In the genomic region with DNA sequence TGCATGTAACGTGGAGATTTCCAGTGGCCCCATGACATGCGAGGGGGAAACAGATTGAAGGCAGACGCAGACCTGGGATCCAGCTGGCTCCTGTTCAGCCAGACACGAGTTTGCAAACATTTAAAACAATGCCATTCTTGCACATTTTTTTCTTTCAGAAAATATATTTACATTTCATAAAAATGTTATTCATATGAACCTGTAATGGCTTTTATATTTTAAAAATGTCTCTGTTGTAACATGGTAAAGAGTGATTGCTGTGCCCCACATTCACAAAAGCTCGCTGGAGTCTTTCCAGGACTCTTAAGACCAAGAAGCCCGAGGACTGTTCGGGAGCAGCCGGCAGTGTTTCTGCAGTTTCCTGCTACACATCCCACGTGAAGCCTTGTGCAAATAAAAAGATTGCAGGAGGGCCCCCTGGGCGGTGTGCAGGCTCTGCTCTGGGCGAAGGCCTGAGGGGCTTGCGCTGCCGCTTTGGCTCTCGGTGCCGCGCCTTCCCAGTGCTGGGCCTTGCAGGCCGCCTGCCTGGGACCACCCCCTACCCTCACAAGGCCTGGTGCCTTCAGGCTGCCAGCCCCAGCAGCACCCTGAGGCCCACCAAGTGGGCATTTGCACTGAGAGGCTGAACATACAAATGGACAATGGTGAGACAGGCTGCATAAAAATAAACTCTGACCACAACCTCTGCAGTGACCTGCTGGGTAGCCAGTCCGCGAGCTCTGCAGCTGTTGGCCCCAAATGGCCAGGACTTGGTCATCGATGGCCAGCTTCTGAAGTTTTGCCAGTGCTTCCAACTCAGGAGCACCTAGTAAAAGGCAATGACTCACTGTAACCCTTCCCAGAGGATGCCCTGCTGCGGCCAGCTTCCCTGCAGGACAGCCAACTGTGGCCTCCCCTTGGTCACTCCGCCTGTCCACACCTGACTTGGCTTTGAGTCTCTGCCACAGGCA, we compare ENCODE assay signal across 11 cellular contexts.
A peak's percentile ranks its signal among the peaks of the same experiment; 100 is the strongest.
DNase-seq lines count a peak whose midpoint lies in the region; ATAC-seq and TF ChIP-seq lines count a peak whose summit lies in the region.
"Had no signal": no experiment of that assay in that cellular context is flagged by ENCODE, and none has a peak within 500 bp of the region (broad histone marks: within the 10 kb centered on the region; RNA-seq: fewer than 3 reads in every experiment).

No MANE protein-coding gene starts in this region.

- H3K4me3 Mint-ChIP-seq in H9, result no peak overlapping the region
- no peak overlapping the region for H3K4me3 Mint-ChIP-seq in effector memory CD8-positive, alpha-beta T cell
- H3K4me3 Mint-ChIP-seq: T-cell had no signal

- intact Hi-C loops in PC-3 (cut with micrococcal nuclease), result no loop called here
- intact Hi-C loops in cardiac septum (cut with DNase I), result loop anchor here (10.0 kb wide), 1 partner anchor 217 kb away; no protein-coding TSS in a partner anchor

- no peak overlapping the region for H3K56ac ChIP-seq in H9 (ENCODE audit: insufficient read length, low read depth, low read length)

- H3K23me2 ChIP-seq in H9 (ENCODE audit: insufficient read length, low read depth, low read length, poor library complexity, severe bottlenecking), result no peaks in the 10 kb centered on the region

- no peaks in the 10 kb centered on the region for H3K36me3 Mint-ChIP-seq in H9 (ENCODE audit: insufficient read depth in 1 of 3, low read depth in 3 of 3)
- no peaks in the 10 kb centered on the region for H3K36me3 Mint-ChIP-seq in effector memory CD8-positive, alpha-beta T cell (ENCODE audit: insufficient read depth)
- H3K36me3 Mint-ChIP-seq: T-cell had no signal

- H3K36me3 ChIP-seq in PC-3 (ENCODE audit: low read depth, low read length), result no peaks in the 10 kb centered on the region
- no peaks in the 10 kb centered on the region for H3K36me3 ChIP-seq in rectal smooth muscle tissue (ENCODE audit: control insufficient read depth, insufficient read depth, low read length)

- no peaks in the 10 kb centered on the region for H3F3A ChIP-seq in PC-3 (ENCODE audit: low read length, unreplicated experiment)

- no CpG with 5 or more reads among the region's 22 CpGs for WGBS in H9 (ENCODE audit: extremely low coverage, insufficient read length, low lambda C conversion rate)

- TF ChIP-seq CTCF in H9 (conservative IDR thresholded peaks at IDR 0.05) (no peak), PC-3 (conservative IDR thresholded peaks at IDR 0.05; ENCODE audit: low read depth, low read length) (no peak)

- H3K4me1 ChIP-seq in H9 (ENCODE audit: insufficient read depth, low read length) (no peaks in the 10 kb centered on the region; the same call in 1 of the 2 replicates), PC-3 (ENCODE audit: insufficient read depth, low read length) (peaks cover 11% of the 10 kb centered on the region; the same call in 1 of the 2 replicates), rectal smooth muscle tissue (ENCODE audit: control insufficient read depth, insufficient read depth, low read length) (peaks cover 18% of the 10 kb centered on the region)

- no peak overlapping the region for H3K4ac ChIP-seq in H9 (ENCODE audit: low read depth, low read length)

- no peaks in the 10 kb centered on the region for H3K9me2 ChIP-seq in PC-3 (replicated peaks; ENCODE audit: low read length)

- H3K23ac ChIP-seq in H9 (ENCODE audit: insufficient read length, low read depth, low read length), result no peak overlapping the region

- H4K5ac ChIP-seq in H9 (ENCODE audit: insufficient read length, low read depth, low read length), result no peak overlapping the region

- H3K4me2 ChIP-seq in H9 (ENCODE audit: insufficient read depth, insufficient read length, low read length), result no peak overlapping the region
- H3K4me2 ChIP-seq in PC-3 (ENCODE audit: low read length), result no peak overlapping the region

- H3K79me2 ChIP-seq in H9 (ENCODE audit: insufficient read depth, low read length) (no peaks in the 10 kb centered on the region), PC-3 (ENCODE audit: low read length) (no peaks in the 10 kb centered on the region)

- no peaks in the 10 kb centered on the region for H3K79me1 ChIP-seq in H9 (ENCODE audit: insufficient read depth, low read depth, low read length, poor library complexity, severe bottlenecking)

- no peak overlapping the region for H2BK12ac ChIP-seq in H9 (ENCODE audit: insufficient read length, low read depth, low read length)

- H2AFZ ChIP-seq in H9 (ENCODE audit: low read length) (no peak overlapping the region), PC-3 (ENCODE audit: low read length) (no peak overlapping the region)

- no TSS peak for BruUV-seq in PC-3 (replicated peaks; lab: Mats Ljungman, UMichigan)

- no peak overlapping the region for H4K8ac ChIP-seq in H9 (replicated peaks; ENCODE audit: insufficient read length, low read depth, low read length)

- H4K91ac ChIP-seq in H9 (ENCODE audit: insufficient read length, low read depth, low read length), result no peak overlapping the region

- H3K9ac ChIP-seq in H9 (ENCODE audit: extremely low read depth, insufficient read length, low read length) (no peak overlapping the region), PC-3 (ENCODE audit: low read length) (no peak overlapping the region), rectal smooth muscle tissue (ENCODE audit: low read length) (no peak overlapping the region)

- H3K9me3 Mint-ChIP-seq in H9, result no peaks in the 10 kb centered on the region; a peak in 1 of 5 replicates
- no peaks in the 10 kb centered on the region for H3K9me3 Mint-ChIP-seq in effector memory CD8-positive, alpha-beta T cell

- POLR2A ChIA-PET in PC-3 (lab: Charles Lee; ENCODE audit: unreplicated experiment), result no interaction called here

- CTCF ChIA-PET in PC-3 (lab: Charles Lee), result no interaction called here

- H2BK120ac ChIP-seq in H9 (ENCODE audit: low read depth, low read length, poor library complexity, severe bottlenecking), result no peak overlapping the region

- peak overlapping the region in 2 of 3 experiments; percentile 34 to 78; a peak in 2 of 7 replicates for H3K27ac Mint-ChIP-seq in H9
- H3K27ac Mint-ChIP-seq in effector memory CD8-positive, alpha-beta T cell, result no peak overlapping the region
- H3K27ac Mint-ChIP-seq: T-cell had no signal

- H3K27me3 Mint-ChIP-seq in H9 (ENCODE audit: low read depth), result no peaks in the 10 kb centered on the region; the same call in 1 of the 2 replicates
- H3K27me3 Mint-ChIP-seq in effector memory CD8-positive, alpha-beta T cell, result peaks cover 39 to 82% of the 10 kb centered on the region in 2 donors

- no peak overlapping the region for H2BK15ac ChIP-seq in H9 (ENCODE audit: low read depth, low read length)

- H3K18ac ChIP-seq in H9 (ENCODE audit: insufficient read length, low read depth, low read length), result peak overlapping the region; percentile 30

- no peaks in the 10 kb centered on the region for H3K27me3 ChIP-seq in H9 (ENCODE audit: insufficient read depth, low read length)
- H3K27me3 ChIP-seq in PC-3 (ENCODE audit: low read length), result no peaks in the 10 kb centered on the region
- no peaks in the 10 kb centered on the region for H3K27me3 ChIP-seq in rectal smooth muscle tissue (ENCODE audit: control insufficient read depth, insufficient read depth, low read length)
- H3K27me3 ChIP-seq: dorsolateral prefrontal cortex had no signal

- H3T11ph ChIP-seq in H9 (ENCODE audit: low read length), result no peak overlapping the region

- H3K9me3 ChIP-seq in H9 (ENCODE audit: control insufficient read depth, low read depth, low read length) (no peaks in the 10 kb centered on the region), PC-3 (ENCODE audit: low read length) (no peaks in the 10 kb centered on the region)

- H3K4me3 ChIP-seq in PC-3 (ENCODE audit: low read length) (no peak overlapping the region), rectal smooth muscle tissue (ENCODE audit: low read length) (peak overlapping the region; percentile 29)

- ATAC-seq in PC-3 (peak; percentile 80), GM21529 (IDR thresholded peaks at IDR 0.05; ENCODE audit: unreplicated experiment) (no peak), HG02973 (IDR thresholded peaks at IDR 0.05; ENCODE audit: unreplicated experiment) (no peak)
- no peak for ATAC-seq in effector memory CD8-positive, alpha-beta T cell (replicated peaks)
- ATAC-seq: T-cell had no signal

- no peak overlapping the region for H3K14ac ChIP-seq in H9 (ENCODE audit: insufficient read depth, low read length)

- DNase-seq in H9, result no peak
- DNase-seq in PC-3, result no peak
- DNase-seq in cardiac septum (ENCODE audit: low spot score), result peak; percentile 74
- DNase-seq in hepatic stellate cell (ENCODE audit: low spot score), result no peak
- DNase-seq in effector memory CD8-positive, alpha-beta T cell, result no peak
- DNase-seq: activated T-cell treated with anti-CD3 and anti-CD28 coated beads, Interleukin-2, amount 50 U/mL, for 48 hours; T-cell had no signal

- H2AK5ac ChIP-seq in H9 (ENCODE audit: insufficient read length, low read length), result no peak overlapping the region

- no peaks in the 10 kb centered on the region for H4K20me1 ChIP-seq in H9 (ENCODE audit: control insufficient read depth, insufficient read depth, insufficient read length)
- no peaks in the 10 kb centered on the region for H4K20me1 ChIP-seq in PC-3 (ENCODE audit: low read length)

- H3K4me1 Mint-ChIP-seq in H9, result peaks cover 5 to 13% of the 10 kb centered on the region in 2 experiments
- H3K4me1 Mint-ChIP-seq in effector memory CD8-positive, alpha-beta T cell (ENCODE audit: low read depth in 2 of 2), result peaks cover 4 to 11% of the 10 kb centered on the region in 2 donors

- H2BK20ac ChIP-seq in H9 (ENCODE audit: low read depth, low read length, poor library complexity, severe bottlenecking), result no peak overlapping the region

- no peak overlapping the region for H2BK5ac ChIP-seq in H9 (ENCODE audit: insufficient read length, low read length)

- H3K27ac ChIP-seq in H9 (ENCODE audit: insufficient read length, low read depth, low read length), result no peak overlapping the region
- H3K27ac ChIP-seq in PC-3 (ENCODE audit: low read length), result no peak overlapping the region
- H3K27ac ChIP-seq in rectal smooth muscle tissue (ENCODE audit: low read depth, low read length), result no peak overlapping the region

Comparison
In these comparisons a context has a peak if more than half of its experiments do, and no peak if none do; other contexts are left out.
1. H3K27ac Mint-ChIP-seq: peak in H9 (2 of 3); none in effector memory CD8-positive, alpha-beta T cell (0 of 2).